18 cellular contexts compared by ENCODE assay signal in the genomic region with DNA sequence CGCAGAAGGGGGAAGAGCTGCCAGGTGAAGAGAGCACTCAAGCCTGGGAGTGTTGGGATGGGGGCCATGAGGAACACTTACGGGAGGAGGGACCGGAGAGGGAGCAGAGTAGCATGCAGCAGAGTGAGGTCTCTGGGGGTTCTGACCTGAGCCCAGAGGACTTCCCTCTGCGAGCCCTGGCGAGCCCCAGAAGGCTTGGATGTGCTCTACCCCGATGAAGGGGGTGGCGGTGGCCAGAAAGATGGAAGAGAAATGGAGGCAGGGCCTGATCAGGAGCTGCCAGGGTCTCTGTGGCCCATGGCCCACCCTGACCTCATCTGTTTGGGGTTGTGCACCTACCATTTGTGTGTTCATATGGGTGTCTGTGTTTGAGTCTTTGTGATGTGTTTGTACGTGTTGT. TPM values are rescaled to one million over a fixed set of nuclear protein-coding genes. Genes with fewer than 3 reads are reported as not detected.
"Had no signal": no experiment of that assay in that cellular context is flagged by ENCODE, and none has a peak within 500 bp of the region (broad histone marks: within the 10 kb centered on the region; RNA-seq: fewer than 3 reads in every experiment).

No MANE protein-coding gene starts in this region.

- H3K4me1 ChIP-seq: colonic mucosa, esophagus muscularis mucosa, psoas muscle, right lobe of liver, spleen, vagina had no signal

- ATAC-seq: activated naive CD4-positive, alpha-beta T cell treated with anti-CD3 and anti-CD28 coated beads, Interleukin-2, amount 50 U/mL, for 72 hours; activated T-cell treated with anti-CD3 and anti-CD28 coated beads, Interleukin-2, amount 50 U/mL, for 4 hours; left lobe of liver; mucosa of descending colon; naive thymus-derived CD4-positive, alpha-beta T cell; psoas muscle; stimulated activated naive CD8-positive, alpha-beta T cell treated with anti-CD3 and anti-CD28 coated beads, Interleukin-15, amount 100 ng/mL, for 72 hours had no signal

- FAIRE-seq: keratinocyte had no signal

- H3K4me2 ChIP-seq: hepatocyte had no signal

- H3K27me3 ChIP-seq: colonic mucosa, hepatocyte, right lobe of liver, vagina had no signal

- H2AFZ ChIP-seq: hepatocyte had no signal

- H3K79me2 ChIP-seq: hepatocyte had no signal

- H3K36me3 ChIP-seq: colonic mucosa, esophagus muscularis mucosa, right lobe of liver, spleen, vagina had no signal

- H3K27ac ChIP-seq: colonic mucosa, esophagus muscularis mucosa, hepatocyte, psoas muscle, right lobe of liver, spleen, vagina had no signal

- H3K9me3 ChIP-seq: colonic mucosa, esophagus muscularis mucosa, mucosa of descending colon, psoas muscle, right lobe of liver, spleen, vagina had no signal

- DNase-seq: activated CD4-positive, alpha-beta T cell treated with anti-CD3 and anti-CD28 coated beads, Interleukin-2, amount 50 U/mL, for 1 hour; activated gamma-delta T cell; central memory CD4-positive, alpha-beta T cell; colonic mucosa; nucleus accumbens; psoas muscle had no signal

- H3K4me3 ChIP-seq: colonic mucosa, esophagus muscularis mucosa, hepatocyte, mucosa of descending colon, psoas muscle, right lobe of liver, spleen, vagina had no signal

RNA-seq across cellular contexts. Expression of a gene that starts 42.0 kb away (rescaled TPM):
- total RNA-seq: activated naive CD4-positive, alpha-beta T cell treated with anti-CD3 and anti-CD28 coated beads, Interleukin-2, amount 50 U/mL, for 72 hours; activated T-cell treated with anti-CD3 and anti-CD28 coated beads, Interleukin-2, amount 50 U/mL, for 4 hours; esophagus muscularis mucosa; psoas muscle had no signal
- polyA plus RNA-seq: keratinocyte; naive thymus-derived CD4-positive, alpha-beta T cell had no signal

RNA-seq across cellular contexts. Expression of a gene that starts 52.1 kb away (rescaled TPM):
- total RNA-seq: activated naive CD4-positive, alpha-beta T cell treated with anti-CD3 and anti-CD28 coated beads, Interleukin-2, amount 50 U/mL, for 72 hours; activated T-cell treated with anti-CD3 and anti-CD28 coated beads, Interleukin-2, amount 50 U/mL, for 4 hours; naive thymus-derived CD4-positive, alpha-beta T cell; psoas muscle had no signal
- polyA plus RNA-seq: naive thymus-derived CD4-positive, alpha-beta T cell; psoas muscle had no signal
